In the genomic region with DNA sequence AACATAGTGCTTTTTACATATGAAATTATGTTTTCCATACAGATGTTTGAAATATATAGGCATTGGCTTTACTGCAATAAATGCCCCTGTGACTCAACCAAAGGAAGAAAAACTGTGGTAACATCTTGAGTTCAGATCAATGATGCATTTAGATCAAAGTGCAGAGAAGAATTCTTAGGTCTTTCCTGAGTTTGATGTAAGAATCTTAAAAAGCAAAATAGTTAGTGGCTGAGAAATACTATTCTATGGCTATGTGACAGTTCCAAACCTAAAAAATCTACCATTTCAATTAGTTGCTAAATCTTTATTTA, we compare ENCODE assay signal across 20 cellular contexts.
"Had no signal": no experiment of that assay in that cellular context is flagged by ENCODE, and none has a peak within 500 bp of the region (broad histone marks: within the 10 kb centered on the region; RNA-seq: fewer than 3 reads in every experiment).

No MANE protein-coding gene starts in this region.

- H3K4me3 Mint-ChIP-seq: activated CD4-positive, alpha-beta T cell treated with anti-CD3 and anti-CD28 coated beads, Interleukin-2, amount 10 ng/mL, durations not matched to agents 24 days and 14 days; activated CD8-positive, alpha-beta T cell treated with anti-CD3 and anti-CD28 coated beads, Interleukin-2, amount 10 ng/mL, durations not matched to agents 7 days and 5 days; activated naive CD4-positive, alpha-beta T cell treated with anti-CD3 and anti-CD28 coated beads, Interleukin-2, amount 50 U/mL, for 24 hours; endodermal cell; naive thymus-derived CD4-positive, alpha-beta T cell had no signal

- ATAC-seq: activated CD8-positive, alpha-beta T cell treated with anti-CD3 and anti-CD28 coated beads, Interleukin-2, amount 10 ng/mL, durations not matched to agents 7 days and 5 days; gastrocnemius medialis; heart right ventricle; left lung; naive thymus-derived CD4-positive, alpha-beta T cell had no signal

- H3K27ac Mint-ChIP-seq: activated CD4-positive, alpha-beta T cell treated with anti-CD3 and anti-CD28 coated beads, Interleukin-2, amount 10 ng/mL, durations not matched to agents 24 days and 14 days; activated CD8-positive, alpha-beta T cell treated with anti-CD3 and anti-CD28 coated beads, Interleukin-2, amount 10 ng/mL, durations not matched to agents 7 days and 5 days; activated naive CD4-positive, alpha-beta T cell treated with anti-CD3 and anti-CD28 coated beads, Interleukin-2, amount 50 U/mL, for 24 hours; endodermal cell; naive thymus-derived CD4-positive, alpha-beta T cell had no signal

- H3K4me3 ChIP-seq: adrenal gland, gastrocnemius medialis, heart right ventricle, left lung, mucosa of descending colon, pancreas, thoracic aorta had no signal

- H3K36me3 ChIP-seq: adrenal gland, gastrocnemius medialis, heart right ventricle, left lung, pancreas, thoracic aorta had no signal

- H3K9me3 Mint-ChIP-seq: activated CD4-positive, alpha-beta T cell treated with anti-CD3 and anti-CD28 coated beads, Interleukin-2, amount 10 ng/mL, durations not matched to agents 24 days and 14 days; endodermal cell had no signal

- H3K4me1 ChIP-seq: adrenal gland, left lung had no signal

- H3K27me3 ChIP-seq: adrenal gland, gastrocnemius medialis, heart right ventricle, left lung, pancreas had no signal

- DNase-seq: activated CD4-positive, alpha-beta T cell treated with anti-CD3 and anti-CD28 coated beads, Interleukin-2, amount 10 ng/mL, durations not matched to agents 24 days and 14 days; activated CD4-positive, CD25-positive, alpha-beta regulatory T cell; activated CD8-positive, alpha-beta memory T cell treated with anti-CD3 and anti-CD28 coated beads, Interleukin-2, amount 50 U/mL, for 4 hours; activated CD8-positive, alpha-beta T cell treated with anti-CD3 and anti-CD28 coated beads, Interleukin-2, amount 10 ng/mL, durations not matched to agents 7 days and 5 days; activated effector memory CD4-positive, alpha-beta T cell treated with anti-CD3 and anti-CD28 coated beads, Interleukin-2, amount 50 U/mL, for 16 hours; activated T-cell treated with anti-CD3 and anti-CD28 coated beads, Interleukin-2, amount 50 U/mL, for 48 hours; adrenal gland; endodermal cell; erythroblast; gastrocnemius medialis; heart right ventricle; islet precursor cell; left lung; mucosa of descending colon; naive thymus-derived CD4-positive, alpha-beta T cell; pancreas; stimulated activated CD4-positive, alpha-beta T cell treated with anti-CD3 and anti-CD28 coated beads, Interleukin-12 subunit alpha, Interleukin-12 subunit beta, amount 100 ng/mL, for 4 hours; stimulated activated CD4-positive, alpha-beta T cell treated with anti-CD3 and anti-CD28 coated beads, Interleukin-2, amount 100 ng/mL, for 24 hours had no signal

- H3K27me3 Mint-ChIP-seq: activated CD4-positive, alpha-beta T cell treated with anti-CD3 and anti-CD28 coated beads, Interleukin-2, amount 10 ng/mL, durations not matched to agents 24 days and 14 days; activated naive CD4-positive, alpha-beta T cell treated with anti-CD3 and anti-CD28 coated beads, Interleukin-2, amount 50 U/mL, for 24 hours; naive thymus-derived CD4-positive, alpha-beta T cell had no signal

- H3K4me1 Mint-ChIP-seq: activated CD4-positive, alpha-beta T cell treated with anti-CD3 and anti-CD28 coated beads, Interleukin-2, amount 10 ng/mL, durations not matched to agents 24 days and 14 days; activated naive CD4-positive, alpha-beta T cell treated with anti-CD3 and anti-CD28 coated beads, Interleukin-2, amount 50 U/mL, for 24 hours; endodermal cell; naive thymus-derived CD4-positive, alpha-beta T cell had no signal

- H3K27ac ChIP-seq: adrenal gland, gastrocnemius medialis, heart right ventricle, left lung, pancreas, thoracic aorta had no signal

- H3K36me3 Mint-ChIP-seq: activated naive CD4-positive, alpha-beta T cell treated with anti-CD3 and anti-CD28 coated beads, Interleukin-2, amount 50 U/mL, for 24 hours; naive thymus-derived CD4-positive, alpha-beta T cell had no signal

- H3K9me3 ChIP-seq: adrenal gland, gastrocnemius medialis, mucosa of descending colon, pancreas, thoracic aorta had no signal
